ENCODE assay signal across 2 cellular contexts in the genomic region with DNA sequence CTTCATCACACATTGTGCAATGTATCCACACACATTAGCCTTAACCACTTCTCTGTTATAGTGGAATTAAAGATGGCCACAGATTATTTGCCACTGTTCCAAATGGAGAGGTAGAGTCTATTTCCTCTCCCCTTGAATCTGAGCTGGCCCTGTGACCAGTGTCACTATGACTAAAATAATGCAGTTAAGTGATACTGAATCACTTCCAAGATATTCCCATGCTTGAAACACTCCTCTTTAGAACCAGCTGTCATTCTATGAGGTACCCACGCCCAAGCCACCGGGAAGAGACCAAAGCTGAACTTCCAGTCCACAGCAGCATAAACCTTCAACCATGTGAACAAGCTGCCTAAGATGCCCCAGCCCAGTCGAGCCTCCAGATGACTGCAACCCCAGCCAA.
TF ChIP-seq lines count a peak whose summit lies in the region.

No MANE protein-coding gene starts in this region.

TF ChIP-seq in IMR-90, 13 proteins besides CTCF, POLR2A, EP300 and RAD21:
- TF ChIP-seq BHLHE40 (IDR thresholded peaks at IDR 0.05; ENCODE audit: low read depth, low read length) = no peak
- TF ChIP-seq CEBPB (IDR thresholded peaks at IDR 0.05; ENCODE audit: low read depth, low read length) = peak; percentile 15; the same call in 1 of the 2 replicates
- TF ChIP-seq CHD1 (IDR thresholded peaks at IDR 0.05; ENCODE audit: low read depth, low read length) = no peak

TF ChIP-seq in H1, 55 proteins besides CTCF, POLR2A, EP300 and RAD21:
- TF ChIP-seq HDAC2 (IDR thresholded peaks at IDR 0.05; ENCODE audit: borderline replicate concordance in 1 of 2, low read depth in 2 of 2, low read length in 2 of 2) (no peak), EZH2 (IDR thresholded peaks at IDR 0.05; ENCODE audit: low read depth, low read length, severe bottlenecking) (no peak), JUN (IDR thresholded peaks at IDR 0.05; ENCODE audit: low read depth, low read length) (no peak), RXRA (IDR thresholded peaks at IDR 0.05; ENCODE audit: insufficient read depth, low read depth, low read length) (no peak), BRCA1 (IDR thresholded peaks at IDR 0.05; ENCODE audit: low read depth, low read length) (no peak), HDAC6 (IDR thresholded peaks at IDR 0.05; ENCODE audit: low read depth, low read length) (no peak), SIRT6 (IDR thresholded peaks at IDR 0.05; ENCODE audit: low read length) (no peak), ZNF274 (IDR thresholded peaks at IDR 0.05; ENCODE audit: borderline replicate concordance, extremely low read depth, low read length) (no peak), SAP30 (IDR thresholded peaks at IDR 0.05; ENCODE audit: insufficient read depth, insufficient replicate concordance, low read length) (no peak), TBP (IDR thresholded peaks at IDR 0.05; ENCODE audit: low read depth, low read length) (no peak), PHF8 (conservative IDR thresholded peaks at IDR 0.05; ENCODE audit: low read depth, low read length) (no peak), RNF2 (IDR thresholded peaks at IDR 0.05; ENCODE audit: borderline replicate concordance, low read depth, low read length, missing control alignments, poor library complexity, severe bottlenecking) (no peak), TEAD4 (IDR thresholded peaks at IDR 0.05; ENCODE audit: low read depth, low read length) (no peak)
- TF ChIP-seq, protein P1, sequence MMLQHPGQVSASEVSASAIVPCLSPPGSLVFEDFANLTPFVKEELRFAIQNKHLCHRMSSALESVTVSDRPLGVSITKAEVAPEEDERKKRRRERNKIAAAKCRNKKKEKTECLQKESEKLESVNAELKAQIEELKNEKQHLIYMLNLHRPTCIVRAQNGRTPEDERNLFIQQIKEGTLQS (IDR thresholded peaks at IDR 0.05; ENCODE audit: insufficient read depth, low read depth, low read length) = no peak
TF ChIP-seq in H1: peak in this region for 0.
